Comparison of ENCODE assay signal across 1 cellular context in the genomic region with DNA sequence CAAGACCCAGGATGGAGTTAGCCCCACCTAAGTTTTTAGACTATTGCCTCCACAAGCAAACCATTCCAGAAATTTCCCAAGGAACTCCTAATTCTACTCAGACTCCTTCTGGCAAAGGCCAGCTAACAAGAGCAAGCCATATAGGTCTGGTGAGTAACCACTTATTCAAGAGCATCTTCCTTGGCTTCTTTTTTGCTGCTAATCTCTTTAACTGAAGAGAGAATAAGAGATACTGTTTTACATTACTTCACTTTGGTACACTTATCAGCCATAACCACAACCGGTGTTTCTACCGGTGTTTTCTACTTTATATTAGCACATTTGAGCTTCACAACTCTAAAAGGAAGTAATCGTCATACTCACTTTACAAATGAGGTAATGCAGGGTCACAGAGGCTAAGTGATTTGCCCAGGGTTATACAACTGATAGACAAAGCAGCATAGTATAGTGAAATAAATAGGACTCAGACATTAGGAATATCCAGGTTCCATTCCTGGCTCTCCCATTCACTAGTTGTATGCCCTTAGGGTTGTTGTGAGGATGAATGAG.
A peak's percentile ranks its signal among the peaks of the same experiment; 100 is the strongest.
TF ChIP-seq lines count a peak whose summit lies in the region.

No MANE protein-coding gene starts in this region.

TF ChIP-seq in K562, 482 proteins besides CTCF, POLR2A, EP300 and RAD21 (continued from another document and continues in another):
- TF ChIP-seq, protein P1, sequence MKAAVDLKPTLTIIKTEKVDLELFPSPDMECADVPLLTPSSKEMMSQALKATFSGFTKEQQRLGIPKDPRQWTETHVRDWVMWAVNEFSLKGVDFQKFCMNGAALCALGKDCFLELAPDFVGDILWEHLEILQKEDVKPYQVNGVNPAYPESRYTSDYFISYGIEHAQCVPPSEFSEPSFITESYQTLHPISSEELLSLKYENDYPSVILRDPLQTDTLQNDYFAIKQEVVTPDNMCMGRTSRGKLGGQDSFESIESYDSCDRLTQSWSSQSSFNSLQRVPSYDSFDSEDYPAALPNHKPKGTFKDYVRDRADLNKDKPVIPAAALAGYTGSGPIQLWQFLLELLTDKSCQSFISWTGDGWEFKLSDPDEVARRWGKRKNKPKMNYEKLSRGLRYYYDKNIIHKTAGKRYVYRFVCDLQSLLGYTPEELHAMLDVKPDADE (conservative IDR thresholded peaks at IDR 0.05; ENCODE audit: control insufficient read depth, low read depth, low read length) = no peak
- TF ChIP-seq ATF3 (IDR thresholded peaks at IDR 0.05) (no peak), ATF3 (CRISPR knock-in tag; conservative IDR thresholded peaks at IDR 0.05) (no peak), MTA3 (IDR thresholded peaks at IDR 0.05; ENCODE audit: borderline replicate concordance) (no peak), CXXC5 (CRISPR knock-in tag; IDR thresholded peaks at IDR 0.05) (no peak), FOS (IDR thresholded peaks at IDR 0.05; ENCODE audit: extremely low read depth, insufficient read length) (no peak), ZNF668 (CRISPR knock-in tag; IDR thresholded peaks at IDR 0.05) (no peak), ZBTB17 (CRISPR knock-in tag; IDR thresholded peaks at IDR 0.05) (no peak), THRB (CRISPR knock-in tag; conservative IDR thresholded peaks at IDR 0.05) (no peak), ATF6 (CRISPR knock-in tag; IDR thresholded peaks at IDR 0.05) (no peak), TAF15 (IDR thresholded peaks at IDR 0.05; ENCODE audit: low read depth, low read length) (no peak), ZC3H8 (IDR thresholded peaks at IDR 0.05) (no peak), CC2D1A (IDR thresholded peaks at IDR 0.05) (no peak), STAT5B (CRISPR knock-in tag; IDR thresholded peaks at IDR 0.05) (no peak), ZNF217 (CRISPR knock-in tag; IDR thresholded peaks at IDR 0.05) (no peak), FOXJ2 (tag; IDR thresholded peaks at IDR 0.05) (no peak), ZNF224 (CRISPR knock-in tag; IDR thresholded peaks at IDR 0.05) (no peak), ZNF175 (CRISPR knock-in tag; IDR thresholded peaks at IDR 0.05; ENCODE audit: low read depth) (no peak), SREBF1 (IDR thresholded peaks at IDR 0.05; ENCODE audit: borderline replicate concordance, low read depth, low read length) (no peak), PRMT5 (CRISPR knock-in tag; IDR thresholded peaks at IDR 0.05) (no peak), RNF2 (IDR thresholded peaks at IDR 0.05) (no peak; the same call in 1 of the 2 replicates), CHD2 (IDR thresholded peaks at IDR 0.05; ENCODE audit: low read depth, low read length) (no peak), NCOR1 (IDR thresholded peaks at IDR 0.05) (peak; percentile 11), PTTG1 (tag; IDR thresholded peaks at IDR 0.05; ENCODE audit: low read depth) (no peak), ELF4 (CRISPR knock-in tag; IDR thresholded peaks at IDR 0.05) (no peak), MEF2D (tag; conservative IDR thresholded peaks at IDR 0.05; ENCODE audit: low read depth) (no peak), MTA1 (IDR thresholded peaks at IDR 0.05; ENCODE audit: borderline replicate concordance) (no peak), SMC3 (conservative IDR thresholded peaks at IDR 0.05; ENCODE audit: insufficient read depth, low read depth, low read length) (no peak), ZNF3 (CRISPR knock-in tag; IDR thresholded peaks at IDR 0.05) (no peak), ZBTB8A (IDR thresholded peaks at IDR 0.05; ENCODE audit: partially characterized antibody) (no peak), C11orf30 (IDR thresholded peaks at IDR 0.05; ENCODE audit: low read depth) (no peak), SMAD4 (CRISPR knock-in tag; conservative IDR thresholded peaks at IDR 0.05) (no peak)
- TF ChIP-seq, protein P2, sequence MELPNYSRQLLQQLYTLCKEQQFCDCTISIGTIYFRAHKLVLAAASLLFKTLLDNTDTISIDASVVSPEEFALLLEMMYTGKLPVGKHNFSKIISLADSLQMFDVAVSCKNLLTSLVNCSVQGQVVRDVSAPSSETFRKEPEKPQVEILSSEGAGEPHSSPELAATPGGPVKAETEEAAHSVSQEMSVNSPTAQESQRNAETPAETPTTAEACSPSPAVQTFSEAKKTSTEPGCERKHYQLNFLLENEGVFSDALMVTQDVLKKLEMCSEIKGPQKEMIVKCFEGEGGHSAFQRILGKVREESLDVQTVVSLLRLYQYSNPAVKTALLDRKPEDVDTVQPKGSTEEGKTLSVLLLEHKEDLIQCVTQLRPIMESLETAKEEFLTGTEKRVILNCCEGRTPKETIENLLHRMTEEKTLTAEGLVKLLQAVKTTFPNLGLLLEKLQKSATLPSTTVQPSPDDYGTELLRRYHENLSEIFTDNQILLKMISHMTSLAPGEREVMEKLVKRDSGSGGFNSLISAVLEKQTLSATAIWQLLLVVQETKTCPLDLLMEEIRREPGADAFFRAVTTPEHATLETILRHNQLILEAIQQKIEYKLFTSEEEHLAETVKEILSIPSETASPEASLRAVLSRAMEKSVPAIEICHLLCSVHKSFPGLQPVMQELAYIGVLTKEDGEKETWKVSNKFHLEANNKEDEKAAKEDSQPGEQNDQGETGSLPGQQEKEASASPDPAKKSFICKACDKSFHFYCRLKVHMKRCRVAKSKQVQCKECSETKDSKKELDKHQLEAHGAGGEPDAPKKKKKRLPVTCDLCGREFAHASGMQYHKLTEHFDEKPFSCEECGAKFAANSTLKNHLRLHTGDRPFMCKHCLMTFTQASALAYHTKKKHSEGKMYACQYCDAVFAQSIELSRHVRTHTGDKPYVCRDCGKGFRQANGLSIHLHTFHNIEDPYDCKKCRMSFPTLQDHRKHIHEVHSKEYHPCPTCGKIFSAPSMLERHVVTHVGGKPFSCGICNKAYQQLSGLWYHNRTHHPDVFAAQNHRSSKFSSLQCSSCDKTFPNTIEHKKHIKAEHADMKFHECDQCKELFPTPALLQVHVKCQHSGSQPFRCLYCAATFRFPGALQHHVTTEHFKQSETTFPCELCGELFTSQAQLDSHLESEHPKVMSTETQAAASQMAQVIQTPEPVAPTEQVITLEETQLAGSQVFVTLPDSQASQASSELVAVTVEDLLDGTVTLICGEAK (IDR thresholded peaks at IDR 0.05) = peak; percentile 32; the same call in 1 of the 2 replicates
- TF ChIP-seq, protein P2 (CRISPR knock-in tag; IDR thresholded peaks at IDR 0.05) = no peak
- TF ChIP-seq, protein P3, sequence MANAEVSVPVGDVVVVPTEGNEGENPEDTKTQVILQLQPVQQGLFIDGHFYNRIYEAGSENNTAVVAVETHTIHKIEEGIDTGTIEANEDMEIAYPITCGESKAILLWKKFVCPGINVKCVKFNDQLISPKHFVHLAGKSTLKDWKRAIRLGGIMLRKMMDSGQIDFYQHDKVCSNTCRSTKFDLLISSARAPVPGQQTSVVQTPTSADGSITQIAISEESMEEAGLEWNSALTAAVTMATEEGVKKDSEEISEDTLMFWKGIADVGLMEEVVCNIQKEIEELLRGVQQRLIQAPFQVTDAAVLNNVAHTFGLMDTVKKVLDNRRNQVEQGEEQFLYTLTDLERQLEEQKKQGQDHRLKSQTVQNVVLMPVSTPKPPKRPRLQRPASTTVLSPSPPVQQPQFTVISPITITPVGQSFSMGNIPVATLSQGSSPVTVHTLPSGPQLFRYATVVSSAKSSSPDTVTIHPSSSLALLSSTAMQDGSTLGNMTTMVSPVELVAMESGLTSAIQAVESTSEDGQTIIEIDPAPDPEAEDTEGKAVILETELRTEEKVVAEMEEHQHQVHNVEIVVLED (CRISPR knock-in tag; IDR thresholded peaks at IDR 0.05) = no peak
- TF ChIP-seq, protein P4, sequence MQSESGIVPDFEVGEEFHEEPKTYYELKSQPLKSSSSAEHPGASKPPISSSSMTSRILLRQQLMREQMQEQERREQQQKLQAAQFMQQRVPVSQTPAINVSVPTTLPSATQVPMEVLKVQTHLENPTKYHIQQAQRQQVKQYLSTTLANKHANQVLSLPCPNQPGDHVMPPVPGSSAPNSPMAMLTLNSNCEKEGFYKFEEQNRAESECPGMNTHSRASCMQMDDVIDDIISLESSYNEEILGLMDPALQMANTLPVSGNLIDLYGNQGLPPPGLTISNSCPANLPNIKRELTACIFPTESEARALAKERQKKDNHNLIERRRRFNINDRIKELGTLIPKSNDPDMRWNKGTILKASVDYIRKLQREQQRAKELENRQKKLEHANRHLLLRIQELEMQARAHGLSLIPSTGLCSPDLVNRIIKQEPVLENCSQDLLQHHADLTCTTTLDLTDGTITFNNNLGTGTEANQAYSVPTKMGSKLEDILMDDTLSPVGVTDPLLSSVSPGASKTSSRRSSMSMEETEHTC (IDR thresholded peaks at IDR 0.05) = no peak
